In the genomic region with DNA sequence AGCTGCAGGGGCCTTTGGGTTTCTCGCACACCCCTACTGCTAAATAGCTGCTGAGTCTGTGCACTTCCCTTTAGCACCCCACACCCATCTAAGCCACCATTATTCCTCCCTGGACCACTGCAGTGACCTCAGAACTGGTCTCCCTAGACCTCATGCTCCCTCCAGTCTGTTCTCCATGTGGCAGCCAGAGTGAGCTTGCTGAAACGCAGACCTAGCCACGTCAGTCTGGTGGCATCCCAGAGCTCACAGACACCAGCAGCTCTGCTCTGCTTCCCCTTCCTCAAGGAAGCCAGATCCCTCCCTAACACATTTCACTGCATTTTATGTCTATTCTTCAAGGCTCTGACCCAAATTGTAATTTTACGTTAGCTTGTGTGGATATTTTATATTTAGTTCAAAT, we compare ENCODE assay signal across 23 cellular contexts.
DNase-seq lines count a peak whose midpoint lies in the region; ATAC-seq and TF ChIP-seq lines count a peak whose summit lies in the region.
"Had no signal": no experiment of that assay in that cellular context is flagged by ENCODE, and none has a peak within 500 bp of the region (broad histone marks: within the 10 kb centered on the region; RNA-seq: fewer than 3 reads in every experiment).

No MANE protein-coding gene starts in this region.

- peak overlapping the region; percentile 24 for H3K18ac ChIP-seq in neuronal stem cell (ENCODE audit: low read length)

- no peak overlapping the region for H3K4me3 ChIP-seq in neuronal stem cell (ENCODE audit: low read length in 2 of 2)
- H3K4me3 ChIP-seq: MG63, PC-9, SJCRH30 had no signal

- H3K36me3 ChIP-seq in neuronal stem cell (replicated peaks in 1 of 2; ENCODE audit: control insufficient read depth in 2 of 2, insufficient read depth in 2 of 2, low read length in 2 of 2): no peaks in the 10 kb centered on the region
- H3K36me3 ChIP-seq: MG63, SJCRH30 had no signal

- no peak overlapping the region for H4K91ac ChIP-seq in neuronal stem cell (ENCODE audit: low read depth, low read length, poor library complexity)

- no peak overlapping the region for H2AFZ ChIP-seq in neuronal stem cell (ENCODE audit: low read length)
- H2AFZ ChIP-seq: PC-9 had no signal

- H2BK12ac ChIP-seq in neuronal stem cell (ENCODE audit: low read length): no peak overlapping the region

- peak; percentile 55; the same call in 2 of the 3 replicates for ATAC-seq in SK-N-SH treated with all-trans-retinoic acid at 6 μM for 48 hours
- no peak for ATAC-seq in HG03457 (IDR thresholded peaks at IDR 0.05; ENCODE audit: unreplicated experiment)
- ATAC-seq: Right ventricle myocardium inferior had no signal

- H3K4me1 ChIP-seq in neuronal stem cell (ENCODE audit: control insufficient read depth in 2 of 2, insufficient read depth in 1 of 2, low read depth in 1 of 2, low read length in 2 of 2): peaks cover 12 to 15% of the 10 kb centered on the region in 2 donors
- H3K4me1 ChIP-seq: Caco-2 had no signal

- H2BK15ac ChIP-seq in neuronal stem cell (ENCODE audit: low read length): no peak overlapping the region

- no CpG with 5 or more reads among the region's 4 CpGs for WGBS in neuronal stem cell (ENCODE audit: extremely low coverage in 2 of 2, insufficient read length in 2 of 2, insufficient replicate concordance in 1 of 2), 2 donors

- H2BK120ac ChIP-seq in neuronal stem cell (ENCODE audit: low read depth, low read length): no peak overlapping the region

- peaks cover 0 to 5% (median 0%) of the 10 kb centered on the region in 3 experiments for H3K27me3 ChIP-seq in neuronal stem cell (ENCODE audit: control insufficient read depth in 3 of 3, insufficient read depth in 3 of 3, low read depth in 1 of 3, low read length in 3 of 3)
- H3K27me3 ChIP-seq: MG63, SJCRH30 had no signal

- H3K4me2 ChIP-seq in neuronal stem cell (ENCODE audit: insufficient read depth, low read length, poor library complexity, severe bottlenecking): no peak overlapping the region
- H3K4me2 ChIP-seq: PC-9 had no signal

- no peaks in the 10 kb centered on the region for H3K9me3 ChIP-seq in neuronal stem cell (replicated peaks in 1 of 2; ENCODE audit: control insufficient read depth in 2 of 2, insufficient read depth in 1 of 2, low read depth in 1 of 2, low read length in 2 of 2)
- H3K9me3 ChIP-seq: Caco-2, MG63, SJCRH30 had no signal

- no peak overlapping the region for H2BK5ac ChIP-seq in neuronal stem cell (ENCODE audit: low read length)

- no peak overlapping the region for H3K9ac ChIP-seq in neuronal stem cell (ENCODE audit: low read depth, low read length, poor library complexity)

- H3K14ac ChIP-seq in neuronal stem cell (ENCODE audit: low read length): no peak overlapping the region

- H4K8ac ChIP-seq in neuronal stem cell (ENCODE audit: low read depth, low read length): no peak overlapping the region

- H2AK5ac ChIP-seq in neuronal stem cell (ENCODE audit: low read depth, low read length): no peak overlapping the region

- no peak overlapping the region for H3K4ac ChIP-seq in neuronal stem cell (ENCODE audit: low read length)

- H3K27ac ChIP-seq in neuronal stem cell (replicated peaks; ENCODE audit: low read length): no peak overlapping the region
- H3K27ac ChIP-seq: 22Rv1, PC-9, SJCRH30 had no signal

- H3K79me1 ChIP-seq in neuronal stem cell (ENCODE audit: low read depth, low read length): no peaks in the 10 kb centered on the region

- H3K23ac ChIP-seq in neuronal stem cell (ENCODE audit: low read depth, low read length, poor library complexity): no peak overlapping the region

- DNase-seq in AG08395 (ENCODE audit: low spot score) (peak; percentile 67), ELR (ENCODE audit: low read depth) (peak; percentile 17), neuronal stem cell (ENCODE audit: low spot score) (no peak), nucleus accumbens (lab: John Stamatoyannopoulos, UW) (no peak), germinal center (ENCODE audit: low spot score) (no peak)
- no peak for DNase-seq in activated effector memory CD4-positive, alpha-beta T cell treated with Interleukin-2 at 50 U/mL for 16 hours
- DNase-seq: C1 segment of cervical spinal cord; Caco-2; CD4-positive, alpha-beta memory T cell; H7; KG1; MG63; NCI-H2029; NCI-H446 treated with DMSO at 0.1 percent for 48 hours; NCI-H526; NCI-H82; NK-92 treated with Interleukin-12 subunit alpha and Interleukin-12 subunit beta, amount 100 ng/mL, for 24 hours; PC-9; SJCRH30 had no signal

TF ChIP-seq in SK-N-SH treated with all-trans-retinoic acid at 6 μM for 48 hours, 23 proteins besides CTCF, POLR2A, EP300 and RAD21:
- TF ChIP-seq GLIS3 (CRISPR knock-in tag; IDR thresholded peaks at IDR 0.05) (no peak), ZC3H10 (CRISPR knock-in tag; IDR thresholded peaks at IDR 0.05) (no peak), ZFP3 (CRISPR knock-in tag; IDR thresholded peaks at IDR 0.05) (no peak), RARB (CRISPR knock-in tag; IDR thresholded peaks at IDR 0.05) (no peak), OSR1 (CRISPR knock-in tag; IDR thresholded peaks at IDR 0.05) (no peak), ARNTL (CRISPR knock-in tag; IDR thresholded peaks at IDR 0.05; ENCODE audit: borderline replicate concordance, low read depth) (no peak), TCF4 (CRISPR knock-in tag; IDR thresholded peaks at IDR 0.05; ENCODE audit: borderline replicate concordance) (no peak), ZNF565 (CRISPR knock-in tag; conservative IDR thresholded peaks at IDR 0.05; ENCODE audit: low read depth) (no peak), ZNF8 (CRISPR knock-in tag; IDR thresholded peaks at IDR 0.05) (no peak), CSDC2 (CRISPR knock-in tag; IDR thresholded peaks at IDR 0.05) (no peak), ISL1 (CRISPR knock-in tag; IDR thresholded peaks at IDR 0.05) (no peak)
- TF ChIP-seq, protein P1, sequence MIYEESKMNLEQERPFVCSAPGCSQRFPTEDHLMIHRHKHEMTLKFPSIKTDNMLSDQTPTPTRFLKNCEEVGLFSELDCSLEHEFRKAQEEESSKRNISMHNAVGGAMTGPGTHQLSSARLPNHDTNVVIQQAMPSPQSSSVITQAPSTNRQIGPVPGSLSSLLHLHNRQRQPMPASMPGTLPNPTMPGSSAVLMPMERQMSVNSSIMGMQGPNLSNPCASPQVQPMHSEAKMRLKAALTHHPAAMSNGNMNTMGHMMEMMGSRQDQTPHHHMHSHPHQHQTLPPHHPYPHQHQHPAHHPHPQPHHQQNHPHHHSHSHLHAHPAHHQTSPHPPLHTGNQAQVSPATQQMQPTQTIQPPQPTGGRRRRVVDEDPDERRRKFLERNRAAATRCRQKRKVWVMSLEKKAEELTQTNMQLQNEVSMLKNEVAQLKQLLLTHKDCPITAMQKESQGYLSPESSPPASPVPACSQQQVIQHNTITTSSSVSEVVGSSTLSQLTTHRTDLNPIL (CRISPR knock-in tag; IDR thresholded peaks at IDR 0.05; ENCODE audit: low read depth): no peak
TF ChIP-seq in SK-N-SH treated with all-trans-retinoic acid at 6 μM for 48 hours: peak in this region for 0.

Comparison
In these comparisons a context has a peak if more than half of its experiments do, and no peak if none do; other contexts are left out.
1. DNase-seq: peak in AG08395 (single experiment) and ELR (single experiment); none in neuronal stem cell (single experiment), activated effector memory CD4-positive, alpha-beta T cell treated with Interleukin-2 at 50 U/mL for 16 hours (single experiment), nucleus accumbens (0 of 56) and germinal center (single experiment).